ENCODE assay signal across 1 cellular context in the genomic region with DNA sequence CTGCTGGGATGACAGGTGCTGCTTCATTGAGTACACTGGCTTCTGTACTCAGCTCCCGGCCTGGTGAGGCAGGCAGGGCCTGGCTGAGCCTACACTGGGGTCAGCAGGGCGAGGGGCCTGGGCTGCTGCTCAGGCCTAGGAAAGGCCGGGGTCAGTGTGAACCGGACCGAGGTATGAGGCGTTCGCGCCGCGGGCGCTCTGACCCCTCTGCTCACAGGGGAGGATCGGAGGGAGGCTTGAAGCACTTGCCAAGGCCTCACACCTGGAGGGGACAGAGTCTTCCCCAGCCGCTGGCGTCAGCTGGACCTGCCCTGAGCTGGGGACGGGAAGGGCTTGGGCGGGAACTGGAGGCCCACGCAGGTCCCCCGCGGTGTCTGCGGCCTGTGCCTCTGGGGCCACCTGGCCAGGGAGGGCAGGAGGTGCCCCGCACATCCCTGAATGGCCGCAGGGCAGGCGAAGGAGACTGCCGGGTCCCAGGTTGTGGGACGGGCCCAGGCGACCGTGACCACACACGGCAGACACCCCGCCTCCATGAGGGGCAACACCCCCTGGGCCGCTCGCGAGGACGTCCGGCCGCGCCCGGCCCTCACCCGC.
TF ChIP-seq lines count a peak whose summit lies in the region.

No MANE protein-coding gene starts in this region.

TF ChIP-seq in endothelial cell of umbilical vein, 7 proteins besides CTCF, POLR2A, EP300 and RAD21:
- TF ChIP-seq, protein P1, sequence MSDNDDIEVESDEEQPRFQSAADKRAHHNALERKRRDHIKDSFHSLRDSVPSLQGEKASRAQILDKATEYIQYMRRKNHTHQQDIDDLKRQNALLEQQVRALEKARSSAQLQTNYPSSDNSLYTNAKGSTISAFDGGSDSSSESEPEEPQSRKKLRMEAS (IDR thresholded peaks at IDR 0.05; ENCODE audit: insufficient read depth, insufficient read length) = no peak
- TF ChIP-seq POLR2AphosphoS5 (IDR thresholded peaks at IDR 0.05; ENCODE audit: insufficient read depth, low read depth, low read length) (no peak), GATA2 (IDR thresholded peaks at IDR 0.05; ENCODE audit: insufficient read depth, insufficient read length, low read depth, low read length) (no peak), MYC (IDR thresholded peaks at IDR 0.05; ENCODE audit: low read depth, low read length) (no peak), FOS (IDR thresholded peaks at IDR 0.05; ENCODE audit: borderline replicate concordance, insufficient read depth, low read length) (no peak), EZH2 (IDR thresholded peaks at IDR 0.05; ENCODE audit: borderline replicate concordance, low read depth, low read length, severe bottlenecking) (no peak), JUN (IDR thresholded peaks at IDR 0.05; ENCODE audit: borderline replicate concordance, insufficient read depth, insufficient read length, low read depth) (no peak)
